Comparison of ENCODE assay signal across 1 cellular context in the genomic region with DNA sequence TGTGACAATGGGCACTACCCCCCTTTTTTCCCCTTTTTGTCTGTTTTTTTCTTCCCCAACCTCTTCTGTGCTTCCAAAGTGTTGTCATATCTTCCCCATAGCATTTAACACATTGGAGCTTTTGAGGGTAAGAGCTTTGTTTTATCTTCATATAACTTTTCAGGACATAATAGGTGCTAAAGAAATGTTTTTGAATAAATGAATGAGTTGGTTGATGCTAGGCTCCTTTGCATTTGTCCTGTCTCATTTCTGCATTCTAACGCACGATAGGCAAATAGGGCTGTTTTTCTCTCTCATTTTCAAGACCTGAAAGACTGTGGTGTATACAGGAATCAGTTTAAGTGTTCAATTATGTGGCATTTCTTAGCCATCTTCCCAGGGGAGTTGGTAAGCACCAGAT.
TF ChIP-seq lines count a peak whose summit lies in the region.

No MANE protein-coding gene starts in this region.

TF ChIP-seq in HCT116, 20 proteins besides CTCF, POLR2A, EP300 and RAD21 (continued from another document):
- TF ChIP-seq EZH2phosphoT487 (IDR thresholded peaks at IDR 0.05; ENCODE audit: borderline replicate concordance) (no peak), CEBPB (IDR thresholded peaks at IDR 0.05; ENCODE audit: low read depth) (no peak)
- TF ChIP-seq, protein P1, sequence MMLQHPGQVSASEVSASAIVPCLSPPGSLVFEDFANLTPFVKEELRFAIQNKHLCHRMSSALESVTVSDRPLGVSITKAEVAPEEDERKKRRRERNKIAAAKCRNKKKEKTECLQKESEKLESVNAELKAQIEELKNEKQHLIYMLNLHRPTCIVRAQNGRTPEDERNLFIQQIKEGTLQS (IDR thresholded peaks at IDR 0.05) = no peak
- TF ChIP-seq, protein P2, sequence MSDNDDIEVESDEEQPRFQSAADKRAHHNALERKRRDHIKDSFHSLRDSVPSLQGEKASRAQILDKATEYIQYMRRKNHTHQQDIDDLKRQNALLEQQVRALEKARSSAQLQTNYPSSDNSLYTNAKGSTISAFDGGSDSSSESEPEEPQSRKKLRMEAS (IDR thresholded peaks at IDR 0.05) = no peak
- TF ChIP-seq, protein P3, sequence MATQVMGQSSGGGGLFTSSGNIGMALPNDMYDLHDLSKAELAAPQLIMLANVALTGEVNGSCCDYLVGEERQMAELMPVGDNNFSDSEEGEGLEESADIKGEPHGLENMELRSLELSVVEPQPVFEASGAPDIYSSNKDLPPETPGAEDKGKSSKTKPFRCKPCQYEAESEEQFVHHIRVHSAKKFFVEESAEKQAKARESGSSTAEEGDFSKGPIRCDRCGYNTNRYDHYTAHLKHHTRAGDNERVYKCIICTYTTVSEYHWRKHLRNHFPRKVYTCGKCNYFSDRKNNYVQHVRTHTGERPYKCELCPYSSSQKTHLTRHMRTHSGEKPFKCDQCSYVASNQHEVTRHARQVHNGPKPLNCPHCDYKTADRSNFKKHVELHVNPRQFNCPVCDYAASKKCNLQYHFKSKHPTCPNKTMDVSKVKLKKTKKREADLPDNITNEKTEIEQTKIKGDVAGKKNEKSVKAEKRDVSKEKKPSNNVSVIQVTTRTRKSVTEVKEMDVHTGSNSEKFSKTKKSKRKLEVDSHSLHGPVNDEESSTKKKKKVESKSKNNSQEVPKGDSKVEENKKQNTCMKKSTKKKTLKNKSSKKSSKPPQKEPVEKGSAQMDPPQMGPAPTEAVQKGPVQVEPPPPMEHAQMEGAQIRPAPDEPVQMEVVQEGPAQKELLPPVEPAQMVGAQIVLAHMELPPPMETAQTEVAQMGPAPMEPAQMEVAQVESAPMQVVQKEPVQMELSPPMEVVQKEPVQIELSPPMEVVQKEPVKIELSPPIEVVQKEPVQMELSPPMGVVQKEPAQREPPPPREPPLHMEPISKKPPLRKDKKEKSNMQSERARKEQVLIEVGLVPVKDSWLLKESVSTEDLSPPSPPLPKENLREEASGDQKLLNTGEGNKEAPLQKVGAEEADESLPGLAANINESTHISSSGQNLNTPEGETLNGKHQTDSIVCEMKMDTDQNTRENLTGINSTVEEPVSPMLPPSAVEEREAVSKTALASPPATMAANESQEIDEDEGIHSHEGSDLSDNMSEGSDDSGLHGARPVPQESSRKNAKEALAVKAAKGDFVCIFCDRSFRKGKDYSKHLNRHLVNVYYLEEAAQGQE (IDR thresholded peaks at IDR 0.05; ENCODE audit: low read depth) = no peak
